19 cellular contexts compared by ENCODE assay signal in the genomic region with DNA sequence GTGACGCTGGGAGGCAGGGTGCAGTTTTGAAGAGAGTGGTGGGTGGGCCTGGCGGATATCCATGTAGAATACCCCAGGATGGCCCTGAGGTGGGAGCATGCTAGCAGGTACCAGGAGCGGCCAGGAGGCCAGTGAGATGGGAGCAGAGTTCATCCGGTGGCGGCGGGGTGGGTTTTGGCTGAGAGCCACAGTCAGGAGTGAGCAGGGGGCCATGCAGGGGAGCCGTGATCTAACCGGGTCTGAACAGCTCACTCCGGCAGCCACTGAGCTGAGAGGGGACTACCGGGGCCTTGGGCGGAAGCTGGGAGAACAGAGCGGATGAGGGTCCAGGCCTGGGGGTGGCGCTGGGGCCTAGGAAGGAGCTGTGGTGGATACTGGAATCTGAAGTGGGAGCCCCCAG. TPM values are rescaled to one million over a fixed set of nuclear protein-coding genes. Genes with fewer than 3 reads are reported as not detected.
A peak's percentile ranks its signal among the peaks of the same experiment; 100 is the strongest.
DNase-seq lines count a peak whose midpoint lies in the region; ATAC-seq, FAIRE-seq and TF ChIP-seq lines count a peak whose summit lies in the region.
"Had no signal": no experiment of that assay in that cellular context is flagged by ENCODE, and none has a peak within 500 bp of the region (broad histone marks: within the 10 kb centered on the region; RNA-seq: fewer than 3 reads in every experiment).

No MANE protein-coding gene starts in this region.

- WGBS in H1 (ENCODE audit: extremely low coverage in 1 of 2, insufficient coverage in 1 of 2, insufficient read length in 1 of 2, insufficient replicate concordance in 2 of 2, low coverage in 1 of 2, low lambda C conversion rate in 2 of 2, missing lambda C conversion rate in 1 of 2), 2 experiments = 92% methylated on average over 13 of the region's 13 CpGs; no CpG with 5 or more reads in 1 of the 2 experiments
- WGBS in neuronal stem cell (ENCODE audit: extremely low coverage in 2 of 2, insufficient read length in 2 of 2, insufficient replicate concordance in 1 of 2), 2 donors = no CpG with 5 or more reads among the region's 13 CpGs

- no peak for FAIRE-seq in H1 (lab: Jason Lieb, UNC)
- FAIRE-seq: colon, GM19239 had no signal

- ATAC-seq in HG02938 (IDR thresholded peaks at IDR 0.05; ENCODE audit: unreplicated experiment) = no peak
- ATAC-seq: left lung; stimulated activated naive CD8-positive, alpha-beta T cell treated with anti-CD3 and anti-CD28 coated beads, Interleukin-15, amount 100 ng/mL, for 72 hours had no signal

- H3K4me1 ChIP-seq in H1 (replicated peaks in 1 of 4; ENCODE audit: control insufficient read depth in 3 of 4, insufficient read depth in 4 of 4, low read length in 3 of 4) (peaks cover 0 to 10% (median 3%) of the 10 kb centered on the region in 4 experiments; a peak in 3 of 7 replicates), neuronal stem cell (ENCODE audit: control insufficient read depth in 2 of 2, insufficient read depth in 1 of 2, low read depth in 1 of 2, low read length in 2 of 2) (peaks cover 0 to 2% of the 10 kb centered on the region in 2 donors)
- H3K4me1 ChIP-seq: left lung had no signal

- H2BK5ac ChIP-seq in H1 (ENCODE audit: low read depth, low read length) (no peak overlapping the region), neuronal stem cell (ENCODE audit: low read length) (no peak overlapping the region)

- H3K9ac ChIP-seq in H1 (replicated peaks in 1 of 4; ENCODE audit: extremely low read depth in 1 of 4, low read depth in 3 of 4, low read length in 3 of 4) (no peak overlapping the region), neuronal stem cell (ENCODE audit: low read depth, low read length, poor library complexity) (peak overlapping the region; percentile 66)

- H3K23ac ChIP-seq in H1 (ENCODE audit: insufficient read length) (no peak overlapping the region), neuronal stem cell (ENCODE audit: low read depth, low read length, poor library complexity) (no peak overlapping the region)

- 0 out of 2 replicates have a peak overlapping the region, but pooled peaks have one; percentile 43 for H2BK12ac ChIP-seq in H1 (ENCODE audit: low read depth, low read length)
- no peak overlapping the region for H2BK12ac ChIP-seq in neuronal stem cell (ENCODE audit: low read length)

- no peaks in the 10 kb centered on the region; the same call in 1 of the 2 replicates for H3K23me2 ChIP-seq in H1 (ENCODE audit: low read depth, low read length)

- POLR2A ChIA-PET in H1 (lab: Charles Lee; ENCODE audit: partially characterized antibody) = interaction anchor here (1.0 to 1.1 kb wide), 2 partner anchors 17 to 18 kb away, joined by 3 to 5 read pairs; no protein-coding TSS in a partner anchor

- 0 out of 2 replicates have a peak overlapping the region, but pooled peaks have one; percentile 81 for H2BK15ac ChIP-seq in H1 (ENCODE audit: low read length)
- no peak overlapping the region for H2BK15ac ChIP-seq in neuronal stem cell (ENCODE audit: low read length)

- no peak overlapping the region for H2BK20ac ChIP-seq in H1 (ENCODE audit: low read length)

- no peak for TF ChIP-seq CTCF in H1 (IDR thresholded peaks at IDR 0.05; ENCODE audit: control extremely low read depth in 1 of 3, insufficient read depth in 1 of 3, low read depth in 1 of 3, low read length in 3 of 3)

- CTCF ChIA-PET in H1 (lab: Charles Lee; ENCODE audit: partially characterized antibody) = interaction anchor here (1.0 to 4.3 kb wide), 6 partner anchors 13 to 218 kb away, joined by 3 to 29 read pairs (median 4); no protein-coding TSS in a partner anchor

- no peak overlapping the region for H4K91ac ChIP-seq in H1 (replicated peaks; ENCODE audit: insufficient read length, low read length)
- no peak overlapping the region for H4K91ac ChIP-seq in neuronal stem cell (ENCODE audit: low read depth, low read length, poor library complexity)

- H3K14ac ChIP-seq in H1 (ENCODE audit: insufficient read length) = no peak overlapping the region
- H3K14ac ChIP-seq in neuronal stem cell (ENCODE audit: low read length) = no peak overlapping the region

- H3K9me3 ChIP-seq in H1 (ENCODE audit: insufficient read depth in 2 of 2, low read depth in 1 of 2, low read length in 1 of 2) (no peaks in the 10 kb centered on the region), neuronal stem cell (replicated peaks in 1 of 2; ENCODE audit: control insufficient read depth in 2 of 2, insufficient read depth in 1 of 2, low read depth in 1 of 2, low read length in 2 of 2) (no peaks in the 10 kb centered on the region)
- H3K9me3 ChIP-seq: Caco-2, left lung had no signal

- H3K4me3 ChIP-seq in H1 (ENCODE audit: extremely low read depth in 1 of 4, insufficient read depth in 2 of 4, low read depth in 3 of 4, low read length in 4 of 4) = no peak overlapping the region
- no peak overlapping the region for H3K4me3 ChIP-seq in neuronal stem cell (ENCODE audit: low read length in 2 of 2)
- H3K4me3 ChIP-seq: left lung had no signal

- no peak overlapping the region for H3K18ac ChIP-seq in H1 (ENCODE audit: extremely low read depth, low read length)
- H3K18ac ChIP-seq in neuronal stem cell (ENCODE audit: low read length) = peak overlapping the region; percentile 35

- no peak overlapping the region for H2BK120ac ChIP-seq in H1 (replicated peaks; ENCODE audit: low read depth, low read length)
- H2BK120ac ChIP-seq in neuronal stem cell (ENCODE audit: low read depth, low read length) = no peak overlapping the region

- no peak for TF ChIP-seq POLR2A in H1 (IDR thresholded peaks at IDR 0.05; ENCODE audit: control extremely low read depth in 1 of 2, low read depth in 2 of 2, low read length in 2 of 2)

- H3K27me3 ChIP-seq in H1 (replicated peaks in 1 of 4; ENCODE audit: control insufficient read depth in 3 of 4, extremely low read depth in 1 of 4, insufficient read depth in 3 of 4, low read length in 3 of 4) = peaks cover 0 to 3% (median 0%) of the 10 kb centered on the region in 4 experiments; a peak in 2 of 7 replicates
- H3K27me3 ChIP-seq in neuronal stem cell (ENCODE audit: control insufficient read depth in 3 of 3, insufficient read depth in 3 of 3, low read depth in 1 of 3, low read length in 3 of 3) = peaks cover 0 to 54% (median 0%) of the 10 kb centered on the region in 3 experiments

- no peak for TF ChIP-seq EP300 in H1 (IDR thresholded peaks at IDR 0.05; ENCODE audit: borderline replicate concordance in 1 of 2, low read depth in 2 of 2, low read length in 2 of 2)

- no peak overlapping the region for H3K4me2 ChIP-seq in H1 (ENCODE audit: insufficient read depth in 1 of 2, low read depth in 2 of 2, low read length in 2 of 2)
- no peak overlapping the region for H3K4me2 ChIP-seq in neuronal stem cell (ENCODE audit: insufficient read depth, low read length, poor library complexity, severe bottlenecking)

- no peak for TF ChIP-seq RAD21 in H1 (IDR thresholded peaks at IDR 0.05 in 1 of 2, conservative IDR thresholded peaks at IDR 0.05 in 1 of 2; ENCODE audit: low read depth in 2 of 2, low read length in 2 of 2)

- no peak overlapping the region for H2AK5ac ChIP-seq in H1 (ENCODE audit: low read depth, low read length)
- H2AK5ac ChIP-seq in neuronal stem cell (ENCODE audit: low read depth, low read length) = peak overlapping the region; percentile 32

- H4K8ac ChIP-seq in H1 (ENCODE audit: extremely low read depth, insufficient read depth, low read length) = 0 out of 2 replicates have a peak overlapping the region, but pooled peaks have one; percentile 53
- H4K8ac ChIP-seq in neuronal stem cell (ENCODE audit: low read depth, low read length) = no peak overlapping the region

- no peak overlapping the region for H3K56ac ChIP-seq in H1 (replicated peaks; ENCODE audit: insufficient read length, low read depth, low read length)

- peak; percentile 3 for DNase-seq in AG20443 (ENCODE audit: low spot score)
- peak; percentile 37 for DNase-seq in D341Med (ENCODE audit: low spot score)
- DNase-seq in H1 (ENCODE audit: low read depth in 1 of 2, low spot score in 2 of 2) = peak in 1 of 2 experiments; percentile 45
- DNase-seq in neuronal stem cell (ENCODE audit: low spot score) = no peak
- no peak for DNase-seq in KG1 (lab: John Stamatoyannopoulos, UW)
- no peak for DNase-seq in midbrain (lab: John Stamatoyannopoulos, UW)
- DNase-seq: activated naive CD4-positive, alpha-beta T cell; Caco-2; foreskin melanocyte; HCEC 1CT; NCI-H2029 treated with DMSO at 0.1 percent for 48 hours; NCI-H526; SHP77 treated with DMSO at 0.1 percent for 48 hours; stimulated activated CD4-positive, alpha-beta T cell treated with anti-CD3 and anti-CD28 coated beads, Interleukin-1b, Interleukin-23, amount 100 ng/mL, for 48 hours; stimulated activated naive CD8-positive, alpha-beta T cell treated with anti-CD3 and anti-CD28 coated beads, Interleukin-15, amount 100 ng/mL, for 72 hours had no signal

- H4K5ac ChIP-seq in H1 (ENCODE audit: insufficient read length, low read depth, low read length) = no peak overlapping the region

- H4K20me1 ChIP-seq in H1 (replicated peaks in 1 of 2; ENCODE audit: control insufficient read depth in 1 of 2, insufficient read depth in 2 of 2, low read length in 2 of 2) = no peaks in the 10 kb centered on the region

- H3K36me3 ChIP-seq in H1 (ENCODE audit: control insufficient read depth in 2 of 4, insufficient read depth in 4 of 4, low read length in 3 of 4) (no peaks in the 10 kb centered on the region), neuronal stem cell (replicated peaks in 1 of 2; ENCODE audit: control insufficient read depth in 2 of 2, insufficient read depth in 2 of 2, low read length in 2 of 2) (no peaks in the 10 kb centered on the region)
- H3K36me3 ChIP-seq: left lung had no signal

- H3K27ac ChIP-seq in H1 (ENCODE audit: low read depth, low read length) = no peak overlapping the region
- no peak overlapping the region for H3K27ac ChIP-seq in neuronal stem cell (replicated peaks; ENCODE audit: low read length)
- H3K27ac ChIP-seq: left lung had no signal

- H3K79me1 ChIP-seq in H1 (ENCODE audit: low read depth, low read length) = no peaks in the 10 kb centered on the region
- H3K79me1 ChIP-seq in neuronal stem cell (ENCODE audit: low read depth, low read length) = no peaks in the 10 kb centered on the region

- no peak overlapping the region for H3K4ac ChIP-seq in H1 (replicated peaks; ENCODE audit: insufficient read length, low read depth, low read length)
- H3K4ac ChIP-seq in neuronal stem cell (ENCODE audit: low read length) = no peak overlapping the region

- no peaks in the 10 kb centered on the region for H3K79me2 ChIP-seq in H1 (ENCODE audit: control insufficient read depth in 1 of 2, insufficient read depth in 2 of 2, low read length in 2 of 2)

- H2AFZ ChIP-seq in H1 (ENCODE audit: low read length) (no peak overlapping the region), neuronal stem cell (ENCODE audit: low read length) (no peak overlapping the region)

RNA-seq across cellular contexts. Expression of a gene that starts 47.6 kb away (rescaled TPM):
- 66.4 and 68.1 TPM in 2 replicates for total RNA-seq in H1 (2021; fragmentation: NEBNext Ultra II Directional; extraction: Animal tissue kit (Norgen Biotek cat#: 25700))
- 63.2 and 74.6 TPM in 2 replicates for polyA plus RNA-seq in H1 (2011; rRNA removed)
- polyA plus RNA-seq in H1 (2011; cell fraction: cytosol; rRNA removed) = 70.8 TPM
- polyA plus RNA-seq in H1 (2011; cell fraction: nucleus; rRNA removed) = 254 TPM
- polyA plus RNA-seq in H1 (2012, experiment 1 of 2) = 37.5 to 52.4 TPM (median 44.7 TPM) in 4 replicates
- 7.8 TPM for polyA plus RNA-seq in H1 (2012, experiment 2 of 2)
- 62.6 TPM for polyA plus RNA-seq in H1 (2013, experiment 1 of 2)
- polyA plus RNA-seq in H1 (2013, experiment 2 of 2) = 67.6 TPM
- polyA minus RNA-seq in H1 (2011; rRNA and poly(A)+ RNA removed) = 214 and 223 TPM in 2 replicates
- 69.7 TPM for polyA minus RNA-seq in H1 (2011; cell fraction: cytosol; rRNA and poly(A)+ RNA removed)
- 139 TPM for polyA minus RNA-seq in H1 (2011; cell fraction: nucleus; rRNA and poly(A)+ RNA removed)
- polyA plus RNA-seq in neuronal stem cell (2013, experiment 1 of 2) = 23.6 TPM
- 22.6 TPM for polyA plus RNA-seq in neuronal stem cell (2013, experiment 2 of 2)

Comparison
In these comparisons a context has a peak if more than half of its experiments do, and no peak if none do; other contexts are left out.
1. DNase-seq: peak in AG20443 (single experiment) and D341Med (single experiment); none in neuronal stem cell (single experiment), KG1 (single experiment) and midbrain (single experiment).